In the genomic region with DNA sequence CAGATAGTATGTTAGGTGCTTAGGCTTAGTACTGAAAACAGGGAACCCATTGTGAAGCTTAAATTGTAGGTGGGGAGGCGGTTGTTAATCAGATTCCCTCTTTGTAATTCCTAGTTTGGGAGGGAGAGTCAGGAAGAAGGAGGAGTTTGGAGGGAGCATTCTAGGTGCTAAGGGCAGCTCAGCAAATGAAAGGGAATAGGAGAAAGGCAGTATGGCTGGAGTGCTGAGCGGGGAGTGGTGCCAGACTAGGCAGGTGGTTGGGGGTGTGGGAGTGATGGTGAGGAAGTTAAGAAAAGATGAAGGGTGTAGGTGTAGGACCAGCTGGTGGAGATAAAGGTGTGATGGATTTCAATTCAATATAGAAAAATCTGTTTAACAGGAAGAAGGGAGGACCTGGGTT, we compare ENCODE assay signal across 19 cellular contexts. TPM values are rescaled to one million over a fixed set of nuclear protein-coding genes. Genes with fewer than 3 reads are reported as not detected.
DNase-seq lines count a peak whose midpoint lies in the region; FAIRE-seq and TF ChIP-seq lines count a peak whose summit lies in the region.
"Had no signal": no experiment of that assay in that cellular context is flagged by ENCODE, and none has a peak within 500 bp of the region (broad histone marks: within the 10 kb centered on the region; RNA-seq: fewer than 3 reads in every experiment).

No MANE protein-coding gene starts in this region.

- no peak overlapping the region for H3K56ac ChIP-seq in H9 (ENCODE audit: insufficient read length, low read depth, low read length)

- no peak overlapping the region for H3K18ac ChIP-seq in H9 (ENCODE audit: insufficient read length, low read depth, low read length)

- H4K5ac ChIP-seq in H9 (ENCODE audit: insufficient read length, low read depth, low read length): no peak overlapping the region

- peak overlapping the region in 2 of 3 experiments; percentile 2 to 55; a peak in 3 of 7 replicates for H3K27ac Mint-ChIP-seq in H9
- no peak overlapping the region for H3K27ac Mint-ChIP-seq in CD14-positive monocyte
- H3K27ac Mint-ChIP-seq: CD8-positive, alpha-beta T cell had no signal

- H2BK20ac ChIP-seq in H9 (ENCODE audit: low read depth, low read length, poor library complexity, severe bottlenecking): no peak overlapping the region

- no peaks in the 10 kb centered on the region for H3K23me2 ChIP-seq in H9 (ENCODE audit: insufficient read length, low read depth, low read length, poor library complexity, severe bottlenecking)

- no peak for FAIRE-seq in GM19239 (lab: Jason Lieb, UNC)
- FAIRE-seq: RCC 7860 had no signal

- H3K4me3 Mint-ChIP-seq in H9 (peak overlapping the region in 1 of 2 experiments; percentile 40; a peak in 2 of 5 replicates), CD14-positive monocyte (no peak overlapping the region)
- H3K4me3 Mint-ChIP-seq: CD8-positive, alpha-beta T cell had no signal

- TF ChIP-seq CTCF in H9 (conservative IDR thresholded peaks at IDR 0.05) (no peak), CD14-positive monocyte (IDR thresholded peaks at IDR 0.05) (no peak)

- H3K4me1 Mint-ChIP-seq in H9 (peaks cover 51% of the 10 kb centered on the region in 2 experiments), CD14-positive monocyte (no peaks in the 10 kb centered on the region)

- H3K79me1 ChIP-seq in H9 (ENCODE audit: insufficient read depth, low read depth, low read length, poor library complexity, severe bottlenecking): no peaks in the 10 kb centered on the region

- H3T11ph ChIP-seq in H9 (ENCODE audit: low read length): no peak overlapping the region

- WGBS in H9 (ENCODE audit: extremely low coverage, insufficient read length, low lambda C conversion rate): no CpG with 5 or more reads among the region's 2 CpGs

- no peak overlapping the region for H3K27ac ChIP-seq in H9 (ENCODE audit: insufficient read length, low read depth, low read length)
- H3K27ac ChIP-seq: BLaER1 had no signal

- H3K14ac ChIP-seq in H9 (ENCODE audit: insufficient read depth, low read length): no peak overlapping the region

- no peak overlapping the region for H2BK12ac ChIP-seq in H9 (ENCODE audit: insufficient read length, low read depth, low read length)

- H3K27me3 ChIP-seq in H9 (ENCODE audit: insufficient read depth, low read length): no peaks in the 10 kb centered on the region
- H3K27me3 ChIP-seq: BLaER1 had no signal

- H3K4ac ChIP-seq in H9 (ENCODE audit: low read depth, low read length): no peak overlapping the region

- H2BK5ac ChIP-seq in H9 (ENCODE audit: insufficient read length, low read length): no peak overlapping the region

- DNase-seq in H9 (peak; percentile 64), cerebellar cortex (ENCODE audit: low spot score) (peak; percentile 26), iPS-NIHi7 (ENCODE audit: extremely low spot score) (peak; percentile 54), NCI-H510A treated with DMSO at 0.1 percent for 48 hours (lab: John Stamatoyannopoulos, UW) (no peak), GM19239 (ENCODE audit: insufficient read length, low spot score) (no peak), CD14-positive monocyte (ENCODE audit: low spot score) (no peak)
- DNase-seq in stimulated activated naive CD4-positive, alpha-beta T cell treated with Interleukin-2 at 50 U/mL for 16 hours (lab: John Stamatoyannopoulos, UW): no peak
- DNase-seq: CD8-positive, alpha-beta T cell; DMS53; EL; IMR-90; Karpas-422; NCI-H1436; NCI-H1930; NCI-H345; NCI-H526; NK-92 treated with Interleukin-12 subunit alpha and Interleukin-12 subunit beta, amount 100 ng/mL, for 24 hours had no signal

- H2BK120ac ChIP-seq in H9 (ENCODE audit: low read depth, low read length, poor library complexity, severe bottlenecking): no peak overlapping the region

- H3K4me1 ChIP-seq in H9 (ENCODE audit: insufficient read depth, low read length): peaks cover 17% of the 10 kb centered on the region

- H4K20me1 ChIP-seq in H9 (ENCODE audit: control insufficient read depth, insufficient read depth, insufficient read length): no peaks in the 10 kb centered on the region
- H4K20me1 ChIP-seq: BLaER1 had no signal

- H3K4me2 ChIP-seq in H9 (ENCODE audit: insufficient read depth, insufficient read length, low read length): no peak overlapping the region
- H3K4me2 ChIP-seq: BLaER1 had no signal

- no peak overlapping the region for H3K9ac ChIP-seq in H9 (ENCODE audit: extremely low read depth, insufficient read length, low read length)
- H3K9ac ChIP-seq: BLaER1 had no signal

- no peak overlapping the region for H4K91ac ChIP-seq in H9 (ENCODE audit: insufficient read length, low read depth, low read length)

- H2AK5ac ChIP-seq in H9 (ENCODE audit: insufficient read length, low read length): no peak overlapping the region

- H2BK15ac ChIP-seq in H9 (ENCODE audit: low read depth, low read length): no peak overlapping the region

- no peaks in the 10 kb centered on the region; the same call in 1 of the 2 replicates for H3K27me3 Mint-ChIP-seq in H9 (ENCODE audit: low read depth)
- peaks cover 3 to 8% (median 6%) of the 10 kb centered on the region in 3 donors for H3K27me3 Mint-ChIP-seq in CD14-positive monocyte (ENCODE audit: low read depth in 3 of 3)

- no peaks in the 10 kb centered on the region for H3K9me3 ChIP-seq in H9 (ENCODE audit: control insufficient read depth, low read depth, low read length)
- H3K9me3 ChIP-seq: BLaER1 had no signal

- peaks cover 5 to 33% (median 29%) of the 10 kb centered on the region in 3 experiments for H3K36me3 Mint-ChIP-seq in H9 (ENCODE audit: insufficient read depth in 1 of 3, low read depth in 3 of 3)
- no peaks in the 10 kb centered on the region for H3K36me3 Mint-ChIP-seq in CD14-positive monocyte
- H3K36me3 Mint-ChIP-seq: CD8-positive, alpha-beta T cell had no signal

- intact Hi-C loops in CD14-positive monocyte (cut with micrococcal nuclease): no loop called here

- H4K8ac ChIP-seq in H9 (replicated peaks; ENCODE audit: insufficient read length, low read depth, low read length): no peak overlapping the region

- H2AFZ ChIP-seq in H9 (ENCODE audit: low read length): no peak overlapping the region

- peaks cover 4 to 8% of the 10 kb centered on the region in 2 experiments; a peak in 3 of 5 replicates for H3K9me3 Mint-ChIP-seq in H9
- H3K9me3 Mint-ChIP-seq in CD14-positive monocyte: peaks cover 0 to 1% (median 0%) of the 10 kb centered on the region in 7 donors
- H3K9me3 Mint-ChIP-seq: CD8-positive, alpha-beta T cell had no signal

- no peak overlapping the region for H3K23ac ChIP-seq in H9 (ENCODE audit: insufficient read length, low read depth, low read length)

- H3K79me2 ChIP-seq in H9 (ENCODE audit: insufficient read depth, low read length): no peaks in the 10 kb centered on the region

RNA-seq across cellular contexts. Expression of a gene that starts 11.1 kb away (rescaled TPM):
- 8.7 and 8.8 TPM in 2 replicates for total RNA-seq in H9 (2021)
- under 1 TPM; 0.39 to 0.94 TPM for polyA plus RNA-seq in CD14-positive monocyte

Comparison
In these comparisons a context has a peak if more than half of its experiments do, and no peak if none do; other contexts are left out.
1. DNase-seq: peak in H9 (single experiment), cerebellar cortex (single experiment) and iPS-NIHi7 (single experiment); none in NCI-H510A treated with DMSO at 0.1 percent for 48 hours (single experiment), GM19239 (single experiment), stimulated activated naive CD4-positive, alpha-beta T cell treated with Interleukin-2 at 50 U/mL for 16 hours (single experiment) and CD14-positive monocyte (single experiment).
2. H3K27ac Mint-ChIP-seq: peak in H9 (2 of 3); none in CD14-positive monocyte (0 of 7).